8 cellular contexts compared by ENCODE assay signal in genomic region chr2:206160124-206160806, GRCh38. TPM values are rescaled to one million over a fixed set of nuclear protein-coding genes. Genes with fewer than 3 reads are reported as not detected.
A peak's percentile ranks its signal among the peaks of the same experiment; 100 is the strongest.
DNase-seq lines count a peak whose midpoint lies in the region; ATAC-seq and TF ChIP-seq lines count a peak whose summit lies in the region.

No MANE protein-coding gene starts in this region.

- H3K4me3 Mint-ChIP-seq in glutamatergic neuron (ENCODE audit: unreplicated experiment) (peak overlapping the region; percentile 99), progenitor cell of endocrine pancreas (ENCODE audit: low read depth) (peak overlapping the region; percentile 99)

- H3K27ac Mint-ChIP-seq in glutamatergic neuron (ENCODE audit: unreplicated experiment) (peak overlapping the region; percentile 78), progenitor cell of endocrine pancreas (peak overlapping the region; percentile 99)

- TF ChIP-seq CTCF in glutamatergic neuron (IDR thresholded peaks at IDR 0.05; ENCODE audit: partially characterized antibody, unreplicated experiment) (no peak), progenitor cell of endocrine pancreas (IDR thresholded peaks at IDR 0.05; ENCODE audit: unreplicated experiment) (no peak)

- H3K9me3 Mint-ChIP-seq in glutamatergic neuron (ENCODE audit: unreplicated experiment) (peaks cover 9% of the 10 kb centered on the region), progenitor cell of endocrine pancreas (ENCODE audit: low read depth) (no peaks in the 10 kb centered on the region)

- H3K36me3 Mint-ChIP-seq in glutamatergic neuron (ENCODE audit: unreplicated experiment) (peaks cover 10% of the 10 kb centered on the region), progenitor cell of endocrine pancreas (ENCODE audit: insufficient read depth) (peaks cover 29% of the 10 kb centered on the region)

- peak; percentile 61 for ATAC-seq in GM21528 (IDR thresholded peaks at IDR 0.05; ENCODE audit: low FRiP score, unreplicated experiment)

- H3K27me3 Mint-ChIP-seq in glutamatergic neuron (ENCODE audit: unreplicated experiment), result peaks cover 5% of the 10 kb centered on the region
- no peaks in the 10 kb centered on the region for H3K27me3 Mint-ChIP-seq in progenitor cell of endocrine pancreas

- H3K4me1 Mint-ChIP-seq in glutamatergic neuron (ENCODE audit: low read depth, unreplicated experiment) (peaks cover 9% of the 10 kb centered on the region), progenitor cell of endocrine pancreas (ENCODE audit: low read depth) (peaks cover 19% of the 10 kb centered on the region)

- DNase-seq in DMS 273 (lab: John Stamatoyannopoulos, UW; ENCODE audit: unreplicated experiment) (peak; percentile 81), DMS 273 treated with DMSO at 0.1 percent for 48 hours (lab: John Stamatoyannopoulos, UW) (no peak), HuH-7 (ENCODE audit: low spot score) (peak; percentile 35), glutamatergic neuron (no peak), progenitor cell of endocrine pancreas (ENCODE audit: low spot score, unreplicated experiment) (no peak), NCI-H446 treated with DMSO at 0.1 percent for 48 hours (lab: John Stamatoyannopoulos, UW) (no peak)
- DNase-seq in activated T-cell treated with anti-CD3 and anti-CD28 coated beads, Interleukin-2, amount 50 U/mL, for 48 hours, result peak; percentile 20 to 29

RNA-seq across cellular contexts. Expression of gene EEF1B2, which starts 0.6 kb away (rescaled TPM):
- total RNA-seq in glutamatergic neuron (ENCODE audit: unreplicated experiment) (246 TPM), progenitor cell of endocrine pancreas (453 and 492 TPM in 2 replicates)

RNA-seq across cellular contexts. Expression of gene NDUFS1, which starts 1.0 kb away (rescaled TPM):
- total RNA-seq in glutamatergic neuron (ENCODE audit: unreplicated experiment), result 114 TPM
- 71.6 and 77.6 TPM in 2 replicates for total RNA-seq in progenitor cell of endocrine pancreas

Comparison
In these comparisons a context has a peak if more than half of its experiments do, and no peak if none do; other contexts are left out.
1. DNase-seq: peak in DMS 273 (single experiment), HuH-7 (single experiment) and activated T-cell treated with anti-CD3 and anti-CD28 coated beads, Interleukin-2, amount 50 U/mL, for 48 hours (2 of 2); none in DMS 273 treated with DMSO at 0.1 percent for 48 hours (single experiment), glutamatergic neuron (single experiment), progenitor cell of endocrine pancreas (single experiment) and NCI-H446 treated with DMSO at 0.1 percent for 48 hours (single experiment).